In the genomic region with DNA sequence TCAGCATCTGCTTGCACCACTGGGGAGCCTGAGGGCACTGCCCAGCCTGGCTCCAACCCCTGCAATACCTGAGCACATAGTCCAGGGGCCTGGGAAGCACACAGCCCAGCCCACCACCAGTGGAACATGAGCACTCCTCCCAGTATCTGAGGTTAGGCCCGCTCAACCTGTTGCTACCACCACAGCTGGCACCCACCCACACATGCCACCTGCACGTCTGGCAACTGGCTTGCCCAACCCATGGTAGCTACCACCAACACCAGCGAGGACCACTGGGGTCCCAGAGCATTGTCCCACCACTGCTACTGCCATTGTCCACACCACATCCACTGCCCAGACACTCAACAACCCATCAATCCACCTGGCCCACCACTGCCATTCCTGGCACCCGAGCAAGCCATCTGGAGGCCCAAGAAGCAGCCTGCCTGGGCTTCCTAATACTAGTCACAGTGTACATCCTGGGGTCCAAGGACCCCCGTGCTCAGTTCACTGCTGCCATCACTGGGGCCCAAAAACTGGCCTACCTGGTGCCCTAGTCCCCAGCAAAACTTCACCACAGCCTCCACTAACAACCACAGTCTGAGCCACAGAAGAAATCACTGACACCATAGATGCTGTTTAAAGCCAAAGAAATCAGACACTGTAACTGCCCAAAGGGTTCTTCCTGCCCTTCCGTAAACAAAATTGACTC, we compare ENCODE assay signal across 28 cellular contexts.
"Had no signal": no experiment of that assay in that cellular context is flagged by ENCODE, and none has a peak within 500 bp of the region (broad histone marks: within the 10 kb centered on the region; RNA-seq: fewer than 3 reads in every experiment).

No MANE protein-coding gene starts in this region.

- H3K9me3 ChIP-seq: ascending aorta, neutrophil, ovary, suprapubic skin, tibial artery had no signal

- H3K4me3 Mint-ChIP-seq: activated B cell treated with CpG ODN at 0.5 μM for 24 hours; activated naive CD8-positive, alpha-beta T cell; brain; effector memory CD8-positive, alpha-beta T cell; immature natural killer cell; naive thymus-derived CD4-positive, alpha-beta T cell; T-helper 2 cell treated with Interferon-gamma antibody and Interleukin-4, amounts not matched to agents 5 μg/mL and 100 μg/mL, for 36 hours had no signal

- H3K36me3 Mint-ChIP-seq: brain had no signal

- H3K4me1 ChIP-seq: ascending aorta, psoas muscle, suprapubic skin, tibial artery had no signal

- H3K27me3 Mint-ChIP-seq: activated B cell treated with CpG ODN at 0.5 μM for 24 hours; activated naive CD8-positive, alpha-beta T cell; brain; naive thymus-derived CD4-positive, alpha-beta T cell had no signal

- H3K27me3 ChIP-seq: ascending aorta, cardiac muscle cell, dorsolateral prefrontal cortex, neutrophil, ovary, suprapubic skin, tibial artery had no signal

- DNase-seq: activated B cell treated with CpG ODN at 0.5 μM for 24 hours; activated CD4-positive, alpha-beta T cell treated with anti-CD3 and anti-CD28 coated beads, Interleukin-2, amount 50 U/mL, for 1 hour; activated effector memory CD4-positive, alpha-beta T cell treated with Interleukin-2 at 50 U/mL for 16 hours; activated naive CD4-positive, alpha-beta T cell treated with Interleukin-2 at 50 U/mL for 16 hours; dorsolateral prefrontal cortex; effector memory CD8-positive, alpha-beta T cell; erythroblast; foreskin fibroblast; head of caudate nucleus; hippocampal formation; immature natural killer cell; midbrain; naive thymus-derived CD4-positive, alpha-beta T cell; ovary; psoas muscle; stimulated activated CD4-positive, alpha-beta T cell treated with anti-CD3 and anti-CD28 coated beads, Interleukin-15, amount 100 ng/mL, for 24 hours; stimulated activated CD4-positive, alpha-beta T cell treated with anti-CD3 and anti-CD28 coated beads, Interleukin-2, amount 100 ng/mL, for 24 hours; stimulated activated naive CD4-positive, alpha-beta T cell; T-helper 1 cell; tibial artery had no signal

- ATAC-seq: effector memory CD8-positive, alpha-beta T cell; naive thymus-derived CD4-positive, alpha-beta T cell; psoas muscle had no signal

- H3K27ac Mint-ChIP-seq: activated B cell treated with CpG ODN at 0.5 μM for 24 hours; activated naive CD8-positive, alpha-beta T cell; brain; effector memory CD8-positive, alpha-beta T cell; immature natural killer cell; naive thymus-derived CD4-positive, alpha-beta T cell; T-helper 2 cell treated with Interferon-gamma antibody and Interleukin-4, amounts not matched to agents 5 μg/mL and 100 μg/mL, for 36 hours had no signal

- H3K4me1 Mint-ChIP-seq: activated B cell treated with CpG ODN at 0.5 μM for 24 hours, brain, immature natural killer cell had no signal

- H3K9me3 Mint-ChIP-seq: activated B cell treated with CpG ODN at 0.5 μM for 24 hours; effector memory CD8-positive, alpha-beta T cell; immature natural killer cell; T-helper 2 cell treated with Interferon-gamma antibody and Interleukin-4, amounts not matched to agents 5 μg/mL and 100 μg/mL, for 36 hours had no signal

- H3K4me3 ChIP-seq: ascending aorta, cardiac muscle cell, coronary artery, dorsolateral prefrontal cortex, ovary, psoas muscle, suprapubic skin, tibial artery had no signal

- H3K36me3 ChIP-seq: ascending aorta, cardiac muscle cell, neutrophil, ovary, suprapubic skin, tibial artery had no signal

- H3K27ac ChIP-seq: ascending aorta, cardiac muscle cell, coronary artery, dorsolateral prefrontal cortex, neutrophil, ovary, psoas muscle, suprapubic skin, tibial artery had no signal
